In genomic region chr5:173910215-173910614, GRCh38 we compare ENCODE assay signal across 21 cellular contexts.
"Had no signal": no experiment of that assay in that cellular context is flagged by ENCODE, and none has a peak within 500 bp of the region (broad histone marks: within the 10 kb centered on the region; RNA-seq: fewer than 3 reads in every experiment).

No MANE protein-coding gene starts in this region.

- H3K9ac ChIP-seq: neural progenitor cell had no signal

- H3K9me3 ChIP-seq: body of pancreas, ovary, suprapubic skin, upper lobe of left lung had no signal

- H3K27me3 Mint-ChIP-seq: activated CD4-positive, alpha-beta memory T cell treated with anti-CD3 and anti-CD28 coated beads, Interleukin-2, amount 10 ng/mL, durations not matched to agents 7 days and 5 days; activated naive CD8-positive, alpha-beta T cell; naive B cell had no signal

- DNase-seq: activated CD4-positive, alpha-beta memory T cell treated with anti-CD3 and anti-CD28 coated beads, Interleukin-2, amount 10 ng/mL, durations not matched to agents 7 days and 5 days; activated CD4-positive, alpha-beta T cell treated with anti-CD3 and anti-CD28 coated beads for 4 hours; activated gamma-delta T cell; activated T-cell treated with anti-CD3 and anti-CD28 coated beads, Interleukin-2, amount 50 U/mL, for 72 hours; amygdala; body of pancreas; effector memory CD4-positive, alpha-beta T cell; foreskin fibroblast; head of caudate nucleus; naive B cell; ovary; stimulated activated CD4-positive, alpha-beta T cell treated with anti-CD3 and anti-CD28 coated beads, Interleukin-15, amount 100 ng/mL, for 24 hours; stimulated activated CD4-positive, alpha-beta T cell treated with anti-CD3 and anti-CD28 coated beads, Interleukin-4, amount 100 ng/mL, for 1 hour; stimulated activated naive CD4-positive, alpha-beta T cell; T-helper 2 cell; upper lobe of left lung had no signal

- H3K36me3 ChIP-seq: neural progenitor cell, ovary had no signal

- H3K27ac ChIP-seq: neural progenitor cell had no signal

- H3K4me3 Mint-ChIP-seq: activated CD4-positive, alpha-beta memory T cell treated with anti-CD3 and anti-CD28 coated beads, Interleukin-2, amount 10 ng/mL, durations not matched to agents 7 days and 5 days; activated naive CD8-positive, alpha-beta T cell; activated T-cell treated with anti-CD3 and anti-CD28 coated beads, Interleukin-2, amount 50 U/mL, for 72 hours; naive B cell; neural progenitor cell; WTC11 had no signal

- H3K27ac Mint-ChIP-seq: activated CD4-positive, alpha-beta memory T cell treated with anti-CD3 and anti-CD28 coated beads, Interleukin-2, amount 10 ng/mL, durations not matched to agents 7 days and 5 days; activated naive CD8-positive, alpha-beta T cell; activated T-cell treated with anti-CD3 and anti-CD28 coated beads, Interleukin-2, amount 50 U/mL, for 72 hours; neural progenitor cell; WTC11 had no signal

- H2AFZ ChIP-seq: neural progenitor cell had no signal

- ATAC-seq: activated T-cell treated with anti-CD3 and anti-CD28 coated beads, Interleukin-2, amount 50 U/mL, for 72 hours; body of pancreas; WTC11 had no signal

- H3K36me3 Mint-ChIP-seq: neural progenitor cell, WTC11 had no signal

- H3K4me3 ChIP-seq: body of pancreas, lung, neural progenitor cell, ovary, suprapubic skin, upper lobe of left lung had no signal

- H3K27me3 ChIP-seq: body of pancreas, neural progenitor cell, ovary, suprapubic skin, upper lobe of left lung had no signal

- H3K9me3 Mint-ChIP-seq: activated CD4-positive, alpha-beta memory T cell treated with anti-CD3 and anti-CD28 coated beads, Interleukin-2, amount 10 ng/mL, durations not matched to agents 7 days and 5 days; activated T-cell treated with anti-CD3 and anti-CD28 coated beads, Interleukin-2, amount 50 U/mL, for 72 hours; naive B cell; neural progenitor cell; WTC11 had no signal

- H3K4me2 ChIP-seq: neural progenitor cell had no signal
